18 cellular contexts compared by ENCODE assay signal in the genomic region with DNA sequence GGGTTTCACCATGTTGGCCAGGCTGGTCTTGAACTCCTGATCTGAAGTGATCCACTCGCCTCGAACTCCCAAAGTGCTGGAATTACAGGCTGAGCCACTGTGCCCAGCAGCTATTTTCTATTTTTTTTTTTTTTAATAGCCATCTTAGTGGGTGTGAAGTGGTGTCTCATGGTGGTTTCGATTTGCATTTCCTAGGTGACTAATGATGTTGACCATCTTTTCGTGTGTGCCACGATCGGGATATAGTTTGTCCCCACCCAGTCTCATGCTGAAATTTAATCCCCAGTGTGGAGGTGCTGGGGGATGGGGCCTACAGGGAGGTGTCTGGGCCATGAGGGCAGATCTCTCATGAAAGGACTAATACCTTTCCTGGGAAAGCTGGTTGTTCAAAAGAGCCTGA. TPM values are rescaled to one million over a fixed set of nuclear protein-coding genes. Genes with fewer than 3 reads are reported as not detected.
DNase-seq lines count a peak whose midpoint lies in the region; ATAC-seq and TF ChIP-seq lines count a peak whose summit lies in the region.
"Had no signal": no experiment of that assay in that cellular context is flagged by ENCODE, and none has a peak within 500 bp of the region (broad histone marks: within the 10 kb centered on the region; RNA-seq: fewer than 3 reads in every experiment).

No MANE protein-coding gene starts in this region.

- H3F3A ChIP-seq in PC-9 (ENCODE audit: insufficient read depth, low read depth) = no peaks in the 10 kb centered on the region

- peaks cover 28 to 37% of the 10 kb centered on the region in 2 donors for H3K4me1 Mint-ChIP-seq in natural killer cell treated with Interleukin-12 subunit alpha and Interleukin-12 subunit beta and Interleukin-15 and Interleukin-18, amount 100 ng/mL, for 72 hours (ENCODE audit: low read depth in 2 of 2)
- H3K4me1 Mint-ChIP-seq: H9 had no signal

- CTCF ChIA-PET in PC-9 (lab: Charles Lee) = interaction anchor here (0.6 kb wide), 2 partner anchors 25 to 179 kb away, joined by 3 to 4 read pairs; no protein-coding TSS in a partner anchor

- no peaks in the 10 kb centered on the region for H3K79me2 ChIP-seq in PC-9 (ENCODE audit: low read depth)

- H3K36me3 ChIP-seq in PC-9 (ENCODE audit: low read depth) = no peaks in the 10 kb centered on the region

- no peaks in the 10 kb centered on the region for H3K9me3 ChIP-seq in PC-9 (ENCODE audit: insufficient read depth, low read depth)
- H3K9me3 ChIP-seq: BLaER1 had no signal

- H4K20me1 ChIP-seq in PC-9 (ENCODE audit: insufficient read depth) = no peaks in the 10 kb centered on the region
- H4K20me1 ChIP-seq: BLaER1 had no signal

- H3K27me3 Mint-ChIP-seq in natural killer cell treated with Interleukin-12 subunit alpha and Interleukin-12 subunit beta and Interleukin-15 and Interleukin-18, amount 100 ng/mL, for 72 hours = no peaks in the 10 kb centered on the region

- TF ChIP-seq CTCF in PC-9 (conservative IDR thresholded peaks at IDR 0.05) = no peak

- no peaks in the 10 kb centered on the region for H3K36me3 Mint-ChIP-seq in natural killer cell treated with Interleukin-12 subunit alpha and Interleukin-12 subunit beta and Interleukin-15 and Interleukin-18, amount 100 ng/mL, for 72 hours

- H3K4me2 ChIP-seq in PC-9 = no peak overlapping the region
- H3K4me2 ChIP-seq: BLaER1 had no signal

- H3K27ac Mint-ChIP-seq in natural killer cell treated with Interleukin-12 subunit alpha and Interleukin-12 subunit beta and Interleukin-15 and Interleukin-18, amount 100 ng/mL, for 72 hours = peak overlapping the region in 1 of 2 donors; percentile 29
- H3K27ac Mint-ChIP-seq: CD8-positive, alpha-beta T cell; H9 had no signal

- peak; percentile 16 for DNase-seq in NCI-H510A treated with DMSO at 0.1 percent for 48 hours (lab: John Stamatoyannopoulos, UW)
- DNase-seq in NCI-H510A (lab: John Stamatoyannopoulos, UW) = no peak
- peak; percentile 32 for DNase-seq in LHCN-M2 (ENCODE audit: low read depth)
- peak; percentile 38 to 42 for DNase-seq in PC-9
- no peak for DNase-seq in natural killer cell treated with Interleukin-12 subunit alpha and Interleukin-12 subunit beta and Interleukin-15 and Interleukin-18, amount 100 ng/mL, for 72 hours (ENCODE audit: low spot score)
- DNase-seq in NCI-H187 treated with DMSO at 0.1 percent for 48 hours (lab: John Stamatoyannopoulos, UW) = no peak
- no peak for DNase-seq in AG20443 (ENCODE audit: low spot score)
- no peak for DNase-seq in NCI-H524 treated with DMSO at 0.1 percent for 48 hours (lab: John Stamatoyannopoulos, UW)
- DNase-seq: CD8-positive, alpha-beta T cell; H9; NCI-H1417 treated with DMSO at 0.1 percent for 48 hours; NCI-H2081; NCI-H345; RPMI8226; SIG-M5; T-helper 2 cell had no signal

- no peak overlapping the region for H3K27ac ChIP-seq in PC-9
- H3K27ac ChIP-seq: BLaER1 had no signal

- H3K27me3 ChIP-seq in PC-9 (ENCODE audit: insufficient read depth, low read depth) = no peaks in the 10 kb centered on the region
- H3K27me3 ChIP-seq: BLaER1 had no signal

- no peaks in the 10 kb centered on the region for H3K4me1 ChIP-seq in PC-9 (replicated peaks; ENCODE audit: insufficient read depth)

- POLR2A ChIA-PET in PC-9 (lab: Charles Lee; ENCODE audit: unreplicated experiment) = interaction anchor here (0.5 to 0.6 kb wide), 2 partner anchors 141 to 443 kb away, joined by 3 to 6 read pairs; no protein-coding TSS in a partner anchor

- no peak overlapping the region for H3K4me3 Mint-ChIP-seq in natural killer cell treated with Interleukin-12 subunit alpha and Interleukin-12 subunit beta and Interleukin-15 and Interleukin-18, amount 100 ng/mL, for 72 hours
- H3K4me3 Mint-ChIP-seq: CD8-positive, alpha-beta T cell; H9 had no signal

- H3K9me3 Mint-ChIP-seq in natural killer cell treated with Interleukin-12 subunit alpha and Interleukin-12 subunit beta and Interleukin-15 and Interleukin-18, amount 100 ng/mL, for 72 hours = no peaks in the 10 kb centered on the region
- H3K9me3 Mint-ChIP-seq: CD8-positive, alpha-beta T cell had no signal

- no peak overlapping the region for H2AFZ ChIP-seq in PC-9

- H3K9me2 ChIP-seq in PC-9 (ENCODE audit: insufficient read depth) = no peaks in the 10 kb centered on the region

- no TSS peak for BruUV-seq in PC-9 (replicated peaks; lab: Mats Ljungman, UMichigan)

- ATAC-seq in natural killer cell treated with Interleukin-12 subunit alpha and Interleukin-12 subunit beta and Interleukin-15 and Interleukin-18, amount 100 ng/mL, for 72 hours = peak; percentile 59 to 73
- ATAC-seq: CD8-positive, alpha-beta T cell had no signal

- H3K4me3 ChIP-seq in PC-9 = no peak overlapping the region
- H3K4me3 ChIP-seq: BLaER1 had no signal

- intact Hi-C loops in PC-9 (cut with micrococcal nuclease; ENCODE audit: unreplicated experiment) = no loop called here

RNA-seq across cellular contexts. Expression of a gene that starts 41.8 kb away (rescaled TPM):
- total RNA-seq in LHCN-M2 (2014; rRNA removed) (0.17 and 0.71 TPM in 2 replicates), PC-9 (2021) (not detected in 2 replicates)
- polyA plus RNA-seq in LHCN-M2 (2012) = not detected
- total RNA-seq in natural killer cell treated with Interleukin-12 subunit alpha and Interleukin-12 subunit beta and Interleukin-15 and Interleukin-18, amount 100 ng/mL, for 72 hours = under 1 TPM in 1 of 2 donors, not detected in 1; 0.84 TPM
- total RNA-seq: A172, H9 had no signal

Comparison
In these comparisons a context has a peak if more than half of its experiments do, and no peak if none do; other contexts are left out.
1. DNase-seq: peak in NCI-H510A treated with DMSO at 0.1 percent for 48 hours (single experiment), LHCN-M2 (single experiment) and PC-9 (2 of 2); none in NCI-H510A (single experiment), natural killer cell treated with Interleukin-12 subunit alpha and Interleukin-12 subunit beta and Interleukin-15 and Interleukin-18, amount 100 ng/mL, for 72 hours (single experiment), NCI-H187 treated with DMSO at 0.1 percent for 48 hours (single experiment), AG20443 (single experiment) and NCI-H524 treated with DMSO at 0.1 percent for 48 hours (single experiment).